Comparison of ENCODE assay signal across 13 cellular contexts in the genomic region with DNA sequence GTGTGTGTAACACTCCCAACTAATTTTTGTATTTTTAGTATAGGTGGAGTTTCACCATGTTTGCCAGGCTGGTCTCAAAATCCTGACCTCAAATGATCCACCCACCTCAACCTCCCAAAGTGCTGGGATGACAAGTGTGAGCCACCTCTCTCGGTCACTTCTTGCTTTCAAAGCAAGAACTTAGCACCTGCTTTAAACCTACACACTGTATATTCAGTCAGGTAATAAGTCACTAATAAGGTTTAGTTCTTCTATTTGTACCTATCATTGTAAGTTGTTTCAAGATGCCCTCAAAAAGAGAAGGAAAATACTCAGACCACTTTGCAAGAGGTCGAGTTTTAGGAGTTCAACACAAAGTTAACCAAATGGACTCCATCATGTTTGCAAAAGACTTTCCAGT.
DNase-seq lines count a peak whose midpoint lies in the region; ATAC-seq and TF ChIP-seq lines count a peak whose summit lies in the region.
"Had no signal": no experiment of that assay in that cellular context is flagged by ENCODE, and none has a peak within 500 bp of the region (broad histone marks: within the 10 kb centered on the region; RNA-seq: fewer than 3 reads in every experiment).

No MANE protein-coding gene starts in this region.

- peak; percentile 35 for ATAC-seq in GM18505 (IDR thresholded peaks at IDR 0.05; ENCODE audit: unreplicated experiment)
- peak; percentile 61 for ATAC-seq in GM21381 (IDR thresholded peaks at IDR 0.05; ENCODE audit: unreplicated experiment)
- peak; percentile 48 for ATAC-seq in HG02973 (IDR thresholded peaks at IDR 0.05; ENCODE audit: unreplicated experiment)
- ATAC-seq in HG03520 (IDR thresholded peaks at IDR 0.05; ENCODE audit: unreplicated experiment): peak; percentile 37

- TF ChIP-seq POLR2A in GM18505 (IDR thresholded peaks at IDR 0.05; ENCODE audit: borderline replicate concordance, extremely low read depth, insufficient read depth, insufficient read length): no peak

- DNase-seq in activated T-cell treated with anti-CD3 and anti-CD28 coated beads, Interleukin-2, amount 50 U/mL, for 1 hour: no peak
- DNase-seq in GF-D8 (lab: John Stamatoyannopoulos, UW): no peak
- no peak for DNase-seq in HPDE6-E6E7 (ENCODE audit: extremely low spot score)
- no peak for DNase-seq in activated CD4-positive, alpha-beta T cell treated with anti-CD3 and anti-CD28 coated beads for 1 hour
- DNase-seq: activated CD4-positive, alpha-beta T cell treated with anti-CD3 and anti-CD28 coated beads, Interleukin-2, amount 50 U/mL, for 48 hours; CD4-positive, alpha-beta memory T cell; erythroblast; islet precursor cell; MM.1S had no signal
